8 cellular contexts compared by ENCODE assay signal in genomic region chr9:127899200-127899943, GRCh38. TPM values are rescaled to one million over a fixed set of nuclear protein-coding genes. Genes with fewer than 3 reads are reported as not detected.
DNase-seq lines count a peak whose midpoint lies in the region; TF ChIP-seq lines count a peak whose summit lies in the region.

ST6GALNAC6 (minus strand) TSS chr9:127899603; CDS start chr9:127897981, 1,622 bp downstream.

- peak within 1 kb of the TSS; percentile 80 for H3K4me3 ChIP-seq in HL-60 (replicated peaks; ENCODE audit: insufficient read depth, low read length)
- peak within 1 kb of the TSS; percentile 53 to 64 for H3K4me3 ChIP-seq in neutrophil (ENCODE audit: low read depth in 1 of 2, low read length in 1 of 2)
- peak within 1 kb of the TSS; percentile 96 to 98 for H3K4me3 ChIP-seq in tibial artery

- peak within 1 kb of the TSS; percentile 88 for H3K4me3 Mint-ChIP-seq in activated naive CD8-positive, alpha-beta T cell treated with anti-CD3 and anti-CD28 coated beads for 36 hours

- no peaks in the 10 kb centered on the region for H3K27me3 Mint-ChIP-seq in activated naive CD8-positive, alpha-beta T cell treated with anti-CD3 and anti-CD28 coated beads for 36 hours

- H3K4me1 ChIP-seq in neutrophil (ENCODE audit: control insufficient read depth in 1 of 2, insufficient read depth in 1 of 2, low read depth in 1 of 2, low read length in 1 of 2) (peaks cover 28 to 30% of the 10 kb centered on the region in 2 experiments), tibial artery (peaks cover 0 to 67% (median 54%) of the 10 kb centered on the region in 4 donors)

- H3K36me3 ChIP-seq in neutrophil (no peaks in the 10 kb centered on the region), tibial artery (peaks cover 18 to 24% (median 20%) of the 10 kb centered on the region in 3 donors)

- peak within 1 kb of the TSS; percentile 83 for H3K27ac Mint-ChIP-seq in activated naive CD8-positive, alpha-beta T cell treated with anti-CD3 and anti-CD28 coated beads for 36 hours

- H3K9me3 Mint-ChIP-seq in activated naive CD8-positive, alpha-beta T cell treated with anti-CD3 and anti-CD28 coated beads for 36 hours, result peaks cover 1% of the 10 kb centered on the region

- intact Hi-C loops in tibial artery (cut with DNase I; ENCODE audit: low total_unique reads), result no loop called here

- no peak for TF ChIP-seq CTCF in C4-2B (conservative IDR thresholded peaks at IDR 0.05)
- no peak for TF ChIP-seq CTCF in HL-60 (IDR thresholded peaks at IDR 0.05; ENCODE audit: insufficient read depth, low read length)
- no peak for TF ChIP-seq CTCF in neutrophil (IDR thresholded peaks at IDR 0.05)
- no peak for TF ChIP-seq CTCF in tibial artery (IDR thresholded peaks at IDR 0.05)

- peaks cover 36% of the 10 kb centered on the region for H3K4me1 Mint-ChIP-seq in activated naive CD8-positive, alpha-beta T cell treated with anti-CD3 and anti-CD28 coated beads for 36 hours

- in situ Hi-C loops in SK-MEL-5 (cut with HindIII; ENCODE audit: low pct_unique_long_range_greater_than_20kb, low sequenced_read_pairs), result no loop called here

- peak within 1 kb of the TSS; percentile 69 for H3K27ac ChIP-seq in C4-2B
- peak within 1 kb of the TSS; percentile 9; the same call in 1 of the 2 replicates for H3K27ac ChIP-seq in HL-60 (replicated peaks)
- H3K27ac ChIP-seq in neutrophil, result no peak within 1 kb of the TSS
- peak within 1 kb of the TSS; percentile 99 for H3K27ac ChIP-seq in tibial artery

- no peaks in the 10 kb centered on the region for H3K27me3 ChIP-seq in HL-60 (ENCODE audit: insufficient read depth, poor library complexity, severe bottlenecking)
- H3K27me3 ChIP-seq in neutrophil, result peaks cover 16% of the 10 kb centered on the region
- H3K27me3 ChIP-seq in tibial artery, result no peaks in the 10 kb centered on the region

- H3K36me3 Mint-ChIP-seq in activated naive CD8-positive, alpha-beta T cell treated with anti-CD3 and anti-CD28 coated beads for 36 hours, result peaks cover 43% of the 10 kb centered on the region

- peak; percentile 92 for DNase-seq in GM19238 (ENCODE audit: insufficient read length, low spot score)
- DNase-seq in HL-60 (ENCODE audit: low read depth in 1 of 2, low spot score in 1 of 2), result peak; percentile 41 to 59
- DNase-seq in SK-MEL-5 (ENCODE audit: low read depth, low spot score), result peak; percentile 57
- DNase-seq in activated naive CD8-positive, alpha-beta T cell treated with anti-CD3 and anti-CD28 coated beads for 36 hours, result peak; percentile 87
- DNase-seq in glomerular endothelial cell (ENCODE audit: extremely low read depth, low read depth, low spot score), result no peak
- peak in 1 of 2 donors; percentile 88 for DNase-seq in tibial artery

- H3K9me3 ChIP-seq in neutrophil (no peaks in the 10 kb centered on the region), tibial artery (no peaks in the 10 kb centered on the region)

RNA-seq across cellular contexts. Expression of gene ST6GALNAC6, which starts in this region (rescaled TPM):
- total RNA-seq in SK-MEL-5 (2014; rRNA removed; shearing (Covaris generic)), result 10.1 TPM in 2 replicates
- 14.1 and 15.6 TPM in 2 replicates for polyA plus RNA-seq in SK-MEL-5 (2015; cell fraction: cytosol; rRNA removed)
- 30.4 and 44.8 TPM in 2 replicates for polyA plus RNA-seq in SK-MEL-5 (2015; cell fraction: nucleus; rRNA removed)
- total RNA-seq in activated naive CD8-positive, alpha-beta T cell treated with anti-CD3 and anti-CD28 coated beads for 36 hours, result 10 to 100 TPM; 44.5 to 45.1 TPM
- 70.4 and 72.0 TPM in 2 replicates for total RNA-seq in glomerular endothelial cell
